In the genomic region with DNA sequence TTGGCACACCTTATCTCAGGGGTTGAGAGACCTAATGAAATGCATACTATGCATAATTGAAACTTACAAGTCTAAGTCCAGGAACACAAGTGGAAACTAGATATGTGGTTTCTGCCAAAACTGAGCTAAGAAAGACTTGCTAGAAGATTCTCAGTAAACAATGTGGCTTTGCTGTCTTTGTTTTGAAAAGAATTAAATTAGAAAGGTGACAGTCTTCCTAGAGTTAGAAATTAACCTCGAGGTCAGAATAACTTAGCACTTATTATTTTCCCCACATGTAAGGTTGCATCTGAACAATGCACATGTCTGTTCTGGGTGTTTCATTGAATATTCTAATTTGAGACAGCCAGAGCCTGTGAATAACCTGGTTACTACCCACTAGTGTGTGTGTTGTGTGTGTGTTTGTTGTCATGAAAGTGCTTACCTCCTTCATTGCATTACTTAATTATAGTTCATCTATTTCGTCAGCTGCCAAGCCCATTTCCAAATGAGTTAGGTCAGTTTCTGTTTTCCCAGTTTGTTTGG, we compare ENCODE assay signal across 9 cellular contexts. TPM values are rescaled to one million over a fixed set of nuclear protein-coding genes. Genes with fewer than 3 reads are reported as not detected.
DNase-seq lines count a peak whose midpoint lies in the region; ATAC-seq, FAIRE-seq and TF ChIP-seq lines count a peak whose summit lies in the region.
"Had no signal": no experiment of that assay in that cellular context is flagged by ENCODE, and none has a peak within 500 bp of the region (broad histone marks: within the 10 kb centered on the region; RNA-seq: fewer than 3 reads in every experiment).

No MANE protein-coding gene starts in this region.

- H3K23ac ChIP-seq in mesendoderm (ENCODE audit: low read length): no peak overlapping the region

- no peak overlapping the region for H3K18ac ChIP-seq in mesendoderm (ENCODE audit: low read length)

- TF ChIP-seq POLR2A in A549 (IDR thresholded peaks at IDR 0.05; ENCODE audit: low read length): no peak
- no peak for TF ChIP-seq POLR2A in GM12891 (IDR thresholded peaks at IDR 0.05; ENCODE audit: low read depth, low read length)

- peak overlapping the region; percentile 69 for H3K4me3 ChIP-seq in A549
- H3K4me3 ChIP-seq in WI38 (ENCODE audit: low read depth, low read length): 0 out of 2 replicates have a peak overlapping the region, but pooled peaks have one; percentile 5
- H3K4me3 ChIP-seq in effector memory CD4-positive, alpha-beta T cell (ENCODE audit: insufficient read depth, low read depth, low read length, poor library complexity, severe bottlenecking): no peak overlapping the region
- no peak overlapping the region for H3K4me3 ChIP-seq in HAP-1
- H3K4me3 ChIP-seq in mesendoderm (ENCODE audit: low read length): no peak overlapping the region

- POLR2A ChIA-PET in A549 (lab: Yijun Ruan, JAX): interaction anchor here (1.6 kb wide), 1 partner anchor 79 kb away, joined by 7 read pairs; a partner anchor contains a TSS

- H3K79me2 ChIP-seq in mesendoderm (ENCODE audit: control insufficient read depth, insufficient read depth, low read length): no peaks in the 10 kb centered on the region

- TF ChIP-seq RAD21 in A549 (conservative IDR thresholded peaks at IDR 0.05 in 1 of 2, IDR thresholded peaks at IDR 0.05 in 1 of 2): no peak

- no peaks in the 10 kb centered on the region for H3K79me1 ChIP-seq in mesendoderm (ENCODE audit: low read length)

- WGBS in A549 (ENCODE audit: missing lambda C conversion rate): 0% methylated on average over 2 of the region's 2 CpGs
- WGBS in mesendoderm (ENCODE audit: extremely low coverage, insufficient coverage, low lambda C conversion rate): no CpG with 5 or more reads among the region's 2 CpGs

- no peak overlapping the region for H3K4ac ChIP-seq in mesendoderm (ENCODE audit: low read depth, low read length)

- no peak for DNase-seq in A549 (ENCODE audit: low read depth in 1 of 2, low spot score in 1 of 2)
- DNase-seq in GM12891 (ENCODE audit: insufficient read length, low spot score): no peak
- DNase-seq in effector memory CD4-positive, alpha-beta T cell: no peak
- DNase-seq in HAP-1 (ENCODE audit: low spot score in 2 of 2): no peak
- DNase-seq in mesendoderm: no peak
- DNase-seq: activated naive CD4-positive, alpha-beta T cell had no signal

- H3K9me3 ChIP-seq in A549 (no peaks in the 10 kb centered on the region), HAP-1 (no peaks in the 10 kb centered on the region)
- no peaks in the 10 kb centered on the region for H3K9me3 ChIP-seq in effector memory CD4-positive, alpha-beta T cell (ENCODE audit: control insufficient read depth, low read length)

- no peak overlapping the region for H2AK5ac ChIP-seq in mesendoderm (ENCODE audit: low read length)

- no peak overlapping the region for H2BK5ac ChIP-seq in mesendoderm (ENCODE audit: low read length)

- H3K27ac ChIP-seq in A549 (peak overlapping the region; percentile 76 to 90), mesendoderm (ENCODE audit: low read depth, low read length) (no peak overlapping the region)
- no peak overlapping the region for H3K27ac ChIP-seq in effector memory CD4-positive, alpha-beta T cell (ENCODE audit: insufficient read depth, low read length, poor library complexity, severe bottlenecking)

- no peak overlapping the region for H3K9ac ChIP-seq in mesendoderm (ENCODE audit: low read length)

- H3K4me1 ChIP-seq in A549: peaks cover 54% of the 10 kb centered on the region
- peaks cover 6% of the 10 kb centered on the region for H3K4me1 ChIP-seq in effector memory CD4-positive, alpha-beta T cell (ENCODE audit: control insufficient read depth, insufficient read depth, low read length, poor library complexity, severe bottlenecking)
- H3K4me1 ChIP-seq in HAP-1: no peaks in the 10 kb centered on the region
- H3K4me1 ChIP-seq in mesendoderm (ENCODE audit: control insufficient read depth, low read depth, low read length): peaks cover 4% of the 10 kb centered on the region

- in situ Hi-C loops in HAP-1 (cut with MboI; ENCODE audit: low sequenced_read_pairs): no loop called here

- no peak overlapping the region for H4K8ac ChIP-seq in mesendoderm (ENCODE audit: low read depth, low read length)

- peaks cover 11% of the 10 kb centered on the region for H3K27me3 ChIP-seq in effector memory CD4-positive, alpha-beta T cell (replicated peaks; ENCODE audit: control insufficient read depth, insufficient read depth, low read length, poor library complexity, severe bottlenecking)
- H3K27me3 ChIP-seq in HAP-1 (ENCODE audit: low read depth) (peaks cover 25% of the 10 kb centered on the region), mesendoderm (ENCODE audit: insufficient read depth, low read length, poor library complexity) (no peaks in the 10 kb centered on the region)

- H2BK15ac ChIP-seq in mesendoderm (replicated peaks; ENCODE audit: low read depth): no peak overlapping the region

- ATAC-seq in A549 (no peak), GM19397 (IDR thresholded peaks at IDR 0.05; ENCODE audit: unreplicated experiment) (peak; percentile 41), HG03045 (IDR thresholded peaks at IDR 0.05; ENCODE audit: unreplicated experiment) (peak; percentile 49)

- H3K4me2 ChIP-seq in A549: peak overlapping the region; percentile 82
- H3K4me2 ChIP-seq in mesendoderm (ENCODE audit: low read length): no peak overlapping the region

- no peak overlapping the region for H4K5ac ChIP-seq in mesendoderm (ENCODE audit: low read length)

- no peak for TF ChIP-seq EP300 in A549 (IDR thresholded peaks at IDR 0.05)

- CTCF ChIA-PET in A549 (lab: Yijun Ruan, JAX): interaction anchor here (0.7 to 1.0 kb wide), 2 partner anchors 11 to 165 kb away, joined by 3 to 4 read pairs; no protein-coding TSS in a partner anchor

- H2BK120ac ChIP-seq in mesendoderm (ENCODE audit: low read depth, low read length): no peak overlapping the region

- no peaks in the 10 kb centered on the region for H3K36me3 ChIP-seq in effector memory CD4-positive, alpha-beta T cell (ENCODE audit: control insufficient read depth, insufficient read depth, low read length)
- H3K36me3 ChIP-seq in HAP-1 (replicated peaks) (no peaks in the 10 kb centered on the region), mesendoderm (ENCODE audit: control insufficient read depth, insufficient read depth, low read length) (no peaks in the 10 kb centered on the region)

- no peak for TF ChIP-seq CTCF in A549 (IDR thresholded peaks at IDR 0.05)
- TF ChIP-seq CTCF in WI38 (IDR thresholded peaks at IDR 0.05; ENCODE audit: low read depth, low read length): no peak

- FAIRE-seq in A549 (lab: Jason Lieb, UNC) (no peak), GM12891 (lab: Jason Lieb, UNC) (no peak)

- no peak overlapping the region for H3K56ac ChIP-seq in mesendoderm (ENCODE audit: low read length)

TF ChIP-seq in A549, 52 proteins besides CTCF, POLR2A, EP300 and RAD21:
- TF ChIP-seq RFX5 (IDR thresholded peaks at IDR 0.05) (no peak), ZSCAN20 (CRISPR knock-in tag; IDR thresholded peaks at IDR 0.05) (no peak), MAFK (IDR thresholded peaks at IDR 0.05; ENCODE audit: partially characterized antibody) (peak; percentile 61)
- TF ChIP-seq, protein P1, sequence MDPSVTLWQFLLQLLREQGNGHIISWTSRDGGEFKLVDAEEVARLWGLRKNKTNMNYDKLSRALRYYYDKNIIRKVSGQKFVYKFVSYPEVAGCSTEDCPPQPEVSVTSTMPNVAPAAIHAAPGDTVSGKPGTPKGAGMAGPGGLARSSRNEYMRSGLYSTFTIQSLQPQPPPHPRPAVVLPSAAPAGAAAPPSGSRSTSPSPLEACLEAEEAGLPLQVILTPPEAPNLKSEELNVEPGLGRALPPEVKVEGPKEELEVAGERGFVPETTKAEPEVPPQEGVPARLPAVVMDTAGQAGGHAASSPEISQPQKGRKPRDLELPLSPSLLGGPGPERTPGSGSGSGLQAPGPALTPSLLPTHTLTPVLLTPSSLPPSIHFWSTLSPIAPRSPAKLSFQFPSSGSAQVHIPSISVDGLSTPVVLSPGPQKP (IDR thresholded peaks at IDR 0.05; ENCODE audit: low read depth, low read length): no peak

TF ChIP-seq in GM12891, 5 proteins besides CTCF, POLR2A, EP300 and RAD21:
- TF ChIP-seq POLR2AphosphoS5 (IDR thresholded peaks at IDR 0.05; ENCODE audit: low read depth, low read length) (no peak), POU2F2 (IDR thresholded peaks at IDR 0.05; ENCODE audit: low read depth, low read length) (no peak), TAF1 (IDR thresholded peaks at IDR 0.05; ENCODE audit: low read depth, low read length) (no peak), PAX5 (IDR thresholded peaks at IDR 0.05; ENCODE audit: insufficient read depth, low read length, severe bottlenecking) (no peak), SPI1 (IDR thresholded peaks at IDR 0.05; ENCODE audit: low read depth, low read length) (no peak)

RNA-seq across cellular contexts. Expression of a gene that starts 1.5 kb away (rescaled TPM):
- 71.1 and 102 TPM in 2 replicates for polyA plus RNA-seq in A549 (2011; rRNA removed)
- 21.8 and 27.3 TPM in 2 replicates for polyA plus RNA-seq in A549 (2012; cell fraction: cytosol; rRNA removed)
- 35.6 and 42.5 TPM in 2 replicates for polyA plus RNA-seq in A549 (2012; cell fraction: nucleus; rRNA removed)
- 32.6 to 39.7 TPM (median 34.0 TPM) in 3 replicates for polyA plus RNA-seq in A549 (2017; fragmentation: RNase III; extraction: RNeasy Plus Mini Kit Qiagen cat#74134 plus additional on column Dnase treatment)
- 51.5 and 64.8 TPM in 2 replicates for polyA minus RNA-seq in A549 (2011; rRNA and poly(A)+ RNA removed)
- polyA plus RNA-seq in GM12891 (2012; ENCODE audit: low read depth, missing spikeins): 0.06 TPM
- 0.01 TPM for polyA plus RNA-seq in mesendoderm (2013, experiment 1 of 2)
- 0.04 TPM for polyA plus RNA-seq in mesendoderm (2013, experiment 2 of 2)

RNA-seq across cellular contexts. Expression of a gene that starts 58.2 kb away (rescaled TPM):
- 0.11 TPM in 1 of 2 replicates, not detected in the other for polyA plus RNA-seq in A549 (2011; rRNA removed)
- not detected in 2 replicates for polyA plus RNA-seq in A549 (2012; cell fraction: cytosol; rRNA removed)
- polyA plus RNA-seq in A549 (2012; cell fraction: nucleus; rRNA removed): not detected in 2 replicates
- polyA plus RNA-seq in A549 (2017; fragmentation: RNase III; extraction: RNeasy Plus Mini Kit Qiagen cat#74134 plus additional on column Dnase treatment): not detected in 3 replicates
- not detected in 2 replicates for polyA minus RNA-seq in A549 (2011; rRNA and poly(A)+ RNA removed)
- polyA plus RNA-seq in GM12891 (2012; ENCODE audit: low read depth, missing spikeins): not detected
- polyA plus RNA-seq in mesendoderm (2013, experiment 1 of 2): not detected
- polyA plus RNA-seq in mesendoderm (2013, experiment 2 of 2): not detected

Comparison
In these comparisons a context has a peak if more than half of its experiments do, and no peak if none do; other contexts are left out.
1. ATAC-seq: peak in GM19397 (single experiment) and HG03045 (single experiment); none in A549 (0 of 2).
2. H3K27ac ChIP-seq: peak in A549 (2 of 2); none in effector memory CD4-positive, alpha-beta T cell (single experiment) and mesendoderm (single experiment).
3. H3K4me3 ChIP-seq: peak in A549 (single experiment) and WI38 (single experiment); none in effector memory CD4-positive, alpha-beta T cell (single experiment), HAP-1 (single experiment) and mesendoderm (single experiment).